ENCODE assay signal across 13 cellular contexts in genomic region chr11:76634934-76635333, GRCh38.
"Had no signal": no experiment of that assay in that cellular context is flagged by ENCODE, and none has a peak within 500 bp of the region (broad histone marks: within the 10 kb centered on the region; RNA-seq: fewer than 3 reads in every experiment).

No MANE protein-coding gene starts in this region.

- H3K4me3 Mint-ChIP-seq: activated CD4-positive, alpha-beta T cell treated with anti-CD3 and anti-CD28 coated beads, Interleukin-2, amount 10 ng/mL, durations not matched to agents 7 days and 5 days; activated naive CD8-positive, alpha-beta T cell treated with anti-CD3 and anti-CD28 coated beads for 36 hours; stimulated activated naive CD8-positive, alpha-beta T cell treated with anti-CD3 and anti-CD28 coated beads, Interleukin-15, Interleukin-2, amounts not matched to agents 100 ng/mL and 50 ng/mL, for 24 hours; T-helper 17 cell; WTC11 had no signal

- H3K27ac Mint-ChIP-seq: activated CD4-positive, alpha-beta T cell treated with anti-CD3 and anti-CD28 coated beads, Interleukin-2, amount 10 ng/mL, durations not matched to agents 7 days and 5 days; activated naive CD8-positive, alpha-beta T cell treated with anti-CD3 and anti-CD28 coated beads for 36 hours; T-helper 17 cell; WTC11 had no signal

- DNase-seq: activated CD4-positive, alpha-beta T cell treated with anti-CD3 and anti-CD28 coated beads, Interleukin-2, amount 10 ng/mL, durations not matched to agents 7 days and 5 days; activated naive CD8-positive, alpha-beta T cell treated with anti-CD3 and anti-CD28 coated beads for 36 hours; dorsolateral prefrontal cortex; esophagus squamous epithelium; foreskin fibroblast; midbrain; spleen; stimulated activated CD4-positive, alpha-beta T cell treated with anti-CD3 and anti-CD28 coated beads, Interleukin-2, amount 100 ng/mL, for 24 hours; T-helper 17 cell; testis; uterus had no signal

- H3K36me3 Mint-ChIP-seq: WTC11 had no signal

- H3K27ac ChIP-seq: esophagus squamous epithelium, testis, uterus had no signal

- ATAC-seq: T-helper 17 cell, WTC11 had no signal

- H3K9me3 Mint-ChIP-seq: activated CD4-positive, alpha-beta T cell treated with anti-CD3 and anti-CD28 coated beads, Interleukin-2, amount 10 ng/mL, durations not matched to agents 7 days and 5 days; stimulated activated naive CD8-positive, alpha-beta T cell treated with anti-CD3 and anti-CD28 coated beads, Interleukin-15, Interleukin-2, amounts not matched to agents 100 ng/mL and 50 ng/mL, for 24 hours had no signal

- H3K4me3 ChIP-seq: dorsolateral prefrontal cortex, esophagus squamous epithelium, spleen, testis, uterus had no signal

- H3K27me3 ChIP-seq: dorsolateral prefrontal cortex, spleen, testis, uterus had no signal

- H3K9me3 ChIP-seq: esophagus squamous epithelium, spleen, testis, uterus had no signal

- H3K36me3 ChIP-seq: esophagus squamous epithelium, spleen, uterus had no signal
